9 cellular contexts compared by ENCODE assay signal in genomic region chr13:48653074-48654054, GRCh38. TPM values are rescaled to one million over a fixed set of nuclear protein-coding genes. Genes with fewer than 3 reads are reported as not detected.
DNase-seq lines count a peak whose midpoint lies in the region; ATAC-seq and TF ChIP-seq lines count a peak whose summit lies in the region.
"Had no signal": no experiment of that assay in that cellular context is flagged by ENCODE, and none has a peak within 500 bp of the region (broad histone marks: within the 10 kb centered on the region; RNA-seq: fewer than 3 reads in every experiment).

TSS of gene CYSLTR2 (plus strand) at chr13:48653929. CDS start at chr13:48706818, 52,889 bp downstream.

- peak within 1 kb of the TSS; percentile 35; the same call in 1 of the 2 replicates for H3K4me2 ChIP-seq in SK-N-SH

- intact Hi-C loops in sciatic nerve (cut with DNase I): no loop called here

- no peaks in the 10 kb centered on the region for H3K4me1 ChIP-seq in SK-N-SH (ENCODE audit: control insufficient read depth in 1 of 2, insufficient read depth in 2 of 2, low read depth in 1 of 2, low read length in 1 of 2)
- H3K4me1 ChIP-seq: SJSA1 had no signal

- H2AFZ ChIP-seq in SK-N-SH (ENCODE audit: low read depth): peak within 1 kb of the TSS; percentile 80

- POLR2A ChIA-PET in SK-N-SH (lab: Yijun Ruan, JAX): no interaction called here

- H3K4me3 ChIP-seq in SK-N-SH (ENCODE audit: low read depth in 2 of 2, low read length in 1 of 2): no peak within 1 kb of the TSS; a peak in 1 of 4 replicates
- no peak within 1 kb of the TSS for H3K4me3 ChIP-seq in fibroblast of the aortic adventitia (ENCODE audit: low read depth, low read length)
- H3K4me3 ChIP-seq: SJSA1 had no signal

- H3K9me2 ChIP-seq in SK-N-SH: no peaks in the 10 kb centered on the region

- CTCF ChIA-PET in SK-N-SH (lab: Yijun Ruan, JAX): no interaction called here

- no peaks in the 10 kb centered on the region for H4K20me1 ChIP-seq in SK-N-SH (ENCODE audit: insufficient read depth)

- H3K36me3 ChIP-seq in SK-N-SH (replicated peaks in 1 of 2; ENCODE audit: control insufficient read depth in 1 of 2, insufficient read depth in 2 of 2, low read length in 1 of 2): no peaks in the 10 kb centered on the region
- H3K36me3 ChIP-seq: SJSA1 had no signal

- TF ChIP-seq EP300 in SK-N-SH (IDR thresholded peaks at IDR 0.05; ENCODE audit: borderline replicate concordance in 1 of 2, low read depth in 1 of 2, low read length in 1 of 2): peak in 1 of 2 experiments; percentile 10; a peak in 1 of 4 replicates

- TF ChIP-seq RAD21 in SK-N-SH (IDR thresholded peaks at IDR 0.05; ENCODE audit: low read length): no peak

- H3F3A ChIP-seq in SK-N-SH (replicated peaks; ENCODE audit: insufficient read depth): no peaks in the 10 kb centered on the region

- H3K79me2 ChIP-seq in SK-N-SH (ENCODE audit: insufficient read depth): no peaks in the 10 kb centered on the region

- peak; percentile 53 for ATAC-seq in GM18519 (IDR thresholded peaks at IDR 0.05; ENCODE audit: low FRiP score, unreplicated experiment)
- peak; percentile 81 for ATAC-seq in HG02798 (IDR thresholded peaks at IDR 0.05; ENCODE audit: poor library complexity, unreplicated experiment)
- ATAC-seq in sciatic nerve: peak; percentile 83
- ATAC-seq in GM19455 (IDR thresholded peaks at IDR 0.05; ENCODE audit: unreplicated experiment): no peak

- no peaks in the 10 kb centered on the region for H3K9me3 ChIP-seq in SK-N-SH
- H3K9me3 ChIP-seq: SJSA1 had no signal

- no peak for TF ChIP-seq CTCF in SK-N-SH (IDR thresholded peaks at IDR 0.05)
- TF ChIP-seq CTCF in fibroblast of the aortic adventitia (IDR thresholded peaks at IDR 0.05; ENCODE audit: insufficient read depth, low read length): no peak

- peak within 1 kb of the TSS; percentile 4; the same call in 1 of the 2 replicates for H3K9ac ChIP-seq in SK-N-SH

- H3K27ac ChIP-seq in SK-N-SH (ENCODE audit: low read depth in 2 of 2, low read length in 1 of 2): peak within 1 kb of the TSS in 1 of 2 experiments; percentile 69; a peak in 2 of 4 replicates
- H3K27ac ChIP-seq: SJSA1 had no signal

- H3K27me3 ChIP-seq in SK-N-SH (ENCODE audit: insufficient read depth): no peaks in the 10 kb centered on the region
- H3K27me3 ChIP-seq: SJSA1 had no signal

- peak; percentile 32 for DNase-seq in SK-N-SH
- peak; percentile 27 for DNase-seq in fibroblast of the aortic adventitia (ENCODE audit: low read depth)
- DNase-seq in sciatic nerve (ENCODE audit: low spot score): no peak
- DNase-seq in NCI-H187 treated with DMSO at 0.1 percent for 48 hours (lab: John Stamatoyannopoulos, UW): no peak
- no peak for DNase-seq in UCSD-AML1 (lab: John Stamatoyannopoulos, UW; ENCODE audit: unreplicated experiment)

- 37% methylated on average over 3 of the region's 3 CpGs for WGBS in SK-N-SH (ENCODE audit: low lambda C conversion rate)

TF ChIP-seq in SK-N-SH, 30 proteins besides CTCF, POLR2A, EP300 and RAD21:
- TF ChIP-seq TEAD4 (IDR thresholded peaks at IDR 0.05; ENCODE audit: borderline replicate concordance, insufficient read depth): peak; percentile 42; the same call in 1 of the 2 replicates
- TF ChIP-seq PBX3 (IDR thresholded peaks at IDR 0.05): 0 out of 2 replicates have a peak, but pooled peaks have one; percentile 19
- peak; percentile 29; the same call in 1 of the 2 replicates for TF ChIP-seq POLR2AphosphoS5 (IDR thresholded peaks at IDR 0.05; ENCODE audit: low read depth, low read length)
- TF ChIP-seq NRF1 (IDR thresholded peaks at IDR 0.05; ENCODE audit: low read depth, low read length): no peak
- no peak for TF ChIP-seq SIN3A (IDR thresholded peaks at IDR 0.05; ENCODE audit: borderline replicate concordance, low read depth, low read length)
- TF ChIP-seq JUND (IDR thresholded peaks at IDR 0.05): 0 out of 2 replicates have a peak, but pooled peaks have one; percentile 4

RNA-seq across cellular contexts. Expression of gene CYSLTR2, which starts in this region (rescaled TPM):
- 0.12 and 0.41 TPM in 2 replicates for polyA plus RNA-seq in SK-N-SH (2012; rRNA removed)
- 0.31 and 0.39 TPM in 2 replicates for polyA plus RNA-seq in SK-N-SH (2012; cell fraction: cytosol; rRNA removed)
- polyA plus RNA-seq in SK-N-SH (2012; cell fraction: nucleus; rRNA removed): 0.05 and 0.17 TPM in 2 replicates
- not detected in 2 replicates for total RNA-seq in fibroblast of the aortic adventitia (ENCODE audit: low replicate concordance)
- total RNA-seq in sciatic nerve: 1.4 TPM
- total RNA-seq: SJSA1 had no signal

Comparison
In these comparisons a context has a peak if more than half of its experiments do, and no peak if none do; other contexts are left out.
1. Peak in DNase-seq, H3K9ac ChIP-seq and H3K4me2 ChIP-seq in SK-N-SH; RNA of the gene not detected or under 1 TPM.
2. Peak in DNase-seq in fibroblast of the aortic adventitia; RNA of the gene not detected or under 1 TPM.